ENCODE assay signal across 9 cellular contexts in genomic region chr3:120693439-120694172, GRCh38. TPM values are rescaled to one million over a fixed set of nuclear protein-coding genes. Genes with fewer than 3 reads are reported as not detected.
DNase-seq lines count a peak whose midpoint lies in the region; ATAC-seq, FAIRE-seq and TF ChIP-seq lines count a peak whose summit lies in the region.
"Had no signal": no experiment of that assay in that cellular context is flagged by ENCODE, and none has a peak within 500 bp of the region (broad histone marks: within the 10 kb centered on the region; RNA-seq: fewer than 3 reads in every experiment).

No MANE protein-coding gene starts in this region.

- no peak overlapping the region for H3K56ac ChIP-seq in H1 (replicated peaks; ENCODE audit: insufficient read length, low read depth, low read length)

- no peak overlapping the region for H2AK5ac ChIP-seq in H1 (ENCODE audit: low read depth, low read length)

- H3K9ac ChIP-seq in H1 (replicated peaks in 1 of 4; ENCODE audit: extremely low read depth in 1 of 4, low read depth in 3 of 4, low read length in 3 of 4), result no peak overlapping the region; a peak in 1 of 7 replicates

- no peak overlapping the region for H3K4ac ChIP-seq in H1 (replicated peaks; ENCODE audit: insufficient read length, low read depth, low read length)

- no peaks in the 10 kb centered on the region; the same call in 1 of the 2 replicates for H3K23me2 ChIP-seq in H1 (ENCODE audit: low read depth, low read length)

- no peaks in the 10 kb centered on the region for H3K36me3 ChIP-seq in H1 (ENCODE audit: control insufficient read depth in 2 of 4, insufficient read depth in 4 of 4, low read length in 3 of 4)

- no peak for ATAC-seq in GM18909 (IDR thresholded peaks at IDR 0.05; ENCODE audit: poor library complexity, unreplicated experiment)
- ATAC-seq: right cardiac atrium had no signal

- TF ChIP-seq RAD21 in H1 (IDR thresholded peaks at IDR 0.05 in 1 of 2, conservative IDR thresholded peaks at IDR 0.05 in 1 of 2; ENCODE audit: low read depth in 2 of 2, low read length in 2 of 2), result no peak

- H3K4me3 ChIP-seq in H1 (ENCODE audit: extremely low read depth in 1 of 4, insufficient read depth in 2 of 4, low read depth in 3 of 4, low read length in 4 of 4), result no peak overlapping the region

- no peak overlapping the region for H4K91ac ChIP-seq in H1 (replicated peaks; ENCODE audit: insufficient read length, low read length)

- no peaks in the 10 kb centered on the region for H3K79me2 ChIP-seq in H1 (ENCODE audit: control insufficient read depth in 1 of 2, insufficient read depth in 2 of 2, low read length in 2 of 2)

- TF ChIP-seq EP300 in H1 (IDR thresholded peaks at IDR 0.05; ENCODE audit: borderline replicate concordance in 1 of 2, low read depth in 2 of 2, low read length in 2 of 2), result no peak

- no peaks in the 10 kb centered on the region for H3K27me3 ChIP-seq in H1 (replicated peaks in 1 of 4; ENCODE audit: control insufficient read depth in 3 of 4, extremely low read depth in 1 of 4, insufficient read depth in 3 of 4, low read length in 3 of 4)

- no peak overlapping the region for H2AFZ ChIP-seq in H1 (ENCODE audit: low read length)

- no peak for TF ChIP-seq POLR2A in H1 (IDR thresholded peaks at IDR 0.05; ENCODE audit: control extremely low read depth in 1 of 2, low read depth in 2 of 2, low read length in 2 of 2)

- no peak overlapping the region for H4K5ac ChIP-seq in H1 (ENCODE audit: insufficient read length, low read depth, low read length)

- no peak overlapping the region for H3K14ac ChIP-seq in H1 (ENCODE audit: insufficient read length)

- H2BK20ac ChIP-seq in H1 (ENCODE audit: low read length), result no peak overlapping the region

- peaks cover 9% of the 10 kb centered on the region for H3K4me1 Mint-ChIP-seq in neural crest cell

- no peak overlapping the region for H3K4me2 ChIP-seq in H1 (ENCODE audit: insufficient read depth in 1 of 2, low read depth in 2 of 2, low read length in 2 of 2)

- POLR2A ChIA-PET in H1 (lab: Charles Lee; ENCODE audit: partially characterized antibody), result interaction anchor here (0.6 to 1.3 kb wide), 3 partner anchors 11 to 129 kb away, joined by 3 to 5 read pairs (median 3); partner anchors contain the start of gene HGD

- TF ChIP-seq CTCF in H1 (IDR thresholded peaks at IDR 0.05; ENCODE audit: control extremely low read depth in 1 of 3, insufficient read depth in 1 of 3, low read depth in 1 of 3, low read length in 3 of 3), result no peak
- no peak for TF ChIP-seq CTCF in neural crest cell (conservative IDR thresholded peaks at IDR 0.05)

- H3K27me3 Mint-ChIP-seq in neural crest cell (ENCODE audit: low read depth), result no peaks in the 10 kb centered on the region

- H2BK5ac ChIP-seq in H1 (ENCODE audit: low read depth, low read length), result no peak overlapping the region

- no peak overlapping the region for H2BK12ac ChIP-seq in H1 (ENCODE audit: low read depth, low read length)

- no peak overlapping the region for H3K18ac ChIP-seq in H1 (ENCODE audit: extremely low read depth, low read length)

- DNase-seq in ELR (ENCODE audit: low read depth), result peak; percentile 32
- peak; percentile 54 to 86 for DNase-seq in NCI-H2081 (lab: John Stamatoyannopoulos, UW)
- DNase-seq in H1 (ENCODE audit: low read depth in 1 of 2, low spot score in 2 of 2), result no peak
- no peak for DNase-seq in neural crest cell (ENCODE audit: low read depth, low spot score)
- DNase-seq in NCI-H1092 treated with DMSO at 0.1 percent for 48 hours (lab: John Stamatoyannopoulos, UW), result no peak
- DNase-seq in NCI-H2227 (lab: John Stamatoyannopoulos, UW; ENCODE audit: unreplicated experiment), result no peak
- no peak for DNase-seq in urothelium cell line (ENCODE audit: low spot score)
- DNase-seq: right cardiac atrium had no signal

- H4K8ac ChIP-seq in H1 (ENCODE audit: extremely low read depth, insufficient read depth, low read length), result no peak overlapping the region

- H3K9me3 ChIP-seq in H1 (ENCODE audit: insufficient read depth in 2 of 2, low read depth in 1 of 2, low read length in 1 of 2), result no peaks in the 10 kb centered on the region

- no peak overlapping the region for H3K4me3 Mint-ChIP-seq in neural crest cell

- H3K4me1 ChIP-seq in H1 (replicated peaks in 1 of 4; ENCODE audit: control insufficient read depth in 3 of 4, insufficient read depth in 4 of 4, low read length in 3 of 4), result peaks cover 2 to 7% (median 4%) of the 10 kb centered on the region in 4 experiments; a peak in 5 of 7 replicates

- no peaks in the 10 kb centered on the region for H3K9me3 Mint-ChIP-seq in neural crest cell

- H2BK120ac ChIP-seq in H1 (replicated peaks; ENCODE audit: low read depth, low read length), result no peak overlapping the region

- no peak overlapping the region; the same call in 1 of the 2 replicates for H3K27ac ChIP-seq in H1 (ENCODE audit: low read depth, low read length)

- no peak overlapping the region for H3K23ac ChIP-seq in H1 (ENCODE audit: insufficient read length)

- peak overlapping the region; percentile 58 for H3K27ac Mint-ChIP-seq in neural crest cell (ENCODE audit: unreplicated experiment)

- WGBS in H1 (ENCODE audit: extremely low coverage in 1 of 2, insufficient coverage in 1 of 2, insufficient read length in 1 of 2, insufficient replicate concordance in 2 of 2, low coverage in 1 of 2, low lambda C conversion rate in 2 of 2, missing lambda C conversion rate in 1 of 2), 2 experiments, result 92% methylated on average over 1 of the region's 1 CpG; no CpG with 5 or more reads in 1 of the 2 experiments

- no peaks in the 10 kb centered on the region for H3K79me1 ChIP-seq in H1 (ENCODE audit: low read depth, low read length)

- FAIRE-seq in H1 (lab: Jason Lieb, UNC) (no peak), urothelium cell line (lab: Jason Lieb, UNC) (no peak)

- CTCF ChIA-PET in H1 (lab: Charles Lee; ENCODE audit: partially characterized antibody), result interaction anchor here (1.2 kb wide), 1 partner anchor 126 kb away, joined by 3 read pairs; no protein-coding TSS in a partner anchor

- peaks cover 7% of the 10 kb centered on the region for H3K36me3 Mint-ChIP-seq in neural crest cell (ENCODE audit: low read depth)

- no peaks in the 10 kb centered on the region for H4K20me1 ChIP-seq in H1 (replicated peaks in 1 of 2; ENCODE audit: control insufficient read depth in 1 of 2, insufficient read depth in 2 of 2, low read length in 2 of 2)

- H2BK15ac ChIP-seq in H1 (ENCODE audit: low read length), result no peak overlapping the region

TF ChIP-seq in H1, 55 proteins besides CTCF, POLR2A, EP300 and RAD21:
- no peak for TF ChIP-seq EZH2 (IDR thresholded peaks at IDR 0.05; ENCODE audit: low read depth, low read length, severe bottlenecking)
- 0 out of 2 replicates have a peak, but pooled peaks have one; percentile 10 for TF ChIP-seq SRF (IDR thresholded peaks at IDR 0.05; ENCODE audit: low read depth, low read length)
- peak; percentile 81 for TF ChIP-seq MAFK (IDR thresholded peaks at IDR 0.05; ENCODE audit: low read depth, low read length)
- TF ChIP-seq HDAC6 (IDR thresholded peaks at IDR 0.05; ENCODE audit: low read depth, low read length), result no peak
- peak; percentile 76; the same call in 1 of the 2 replicates for TF ChIP-seq BACH1 (IDR thresholded peaks at IDR 0.05; ENCODE audit: low read length)

RNA-seq across cellular contexts. Expression of gene HGD, which starts 11.6 kb away (rescaled TPM):
- total RNA-seq in H1 (2021; fragmentation: NEBNext Ultra II Directional; extraction: Animal tissue kit (Norgen Biotek cat#: 25700)), result not detected in 2 replicates
- polyA plus RNA-seq in H1 (2011; rRNA removed), result 0.09 and 0.11 TPM in 2 replicates
- 0.41 TPM for polyA plus RNA-seq in H1 (2011; cell fraction: cytosol; rRNA removed)
- polyA plus RNA-seq in H1 (2011; cell fraction: nucleus; rRNA removed), result 0.21 TPM
- 0.42 to 0.57 TPM in 2 of 4 replicates, not detected in the others for polyA plus RNA-seq in H1 (2012, experiment 1 of 2)
- polyA plus RNA-seq in H1 (2012, experiment 2 of 2), result not detected
- 0.06 TPM for polyA plus RNA-seq in H1 (2013, experiment 1 of 2)
- not detected for polyA plus RNA-seq in H1 (2013, experiment 2 of 2)
- polyA minus RNA-seq in H1 (2011; rRNA and poly(A)+ RNA removed), result 1.0 and 1.1 TPM in 2 replicates
- not detected for polyA minus RNA-seq in H1 (2011; cell fraction: cytosol; rRNA and poly(A)+ RNA removed)
- polyA minus RNA-seq in H1 (2011; cell fraction: nucleus; rRNA and poly(A)+ RNA removed), result not detected
- total RNA-seq in neural crest cell, result 0.75 and 1.2 TPM in 2 replicates

RNA-seq across cellular contexts. Expression of gene RABL3, which starts 48.7 kb away (rescaled TPM):
- total RNA-seq in H1 (2021; fragmentation: NEBNext Ultra II Directional; extraction: Animal tissue kit (Norgen Biotek cat#: 25700)), result 18.5 and 19.2 TPM in 2 replicates
- 2.3 and 4.4 TPM in 2 replicates for polyA plus RNA-seq in H1 (2011; rRNA removed)
- 4.5 TPM for polyA plus RNA-seq in H1 (2011; cell fraction: cytosol; rRNA removed)
- polyA plus RNA-seq in H1 (2011; cell fraction: nucleus; rRNA removed), result 1.5 TPM
- 11.8 to 23.0 TPM (median 17.3 TPM) in 4 replicates for polyA plus RNA-seq in H1 (2012, experiment 1 of 2)
- 1.4 TPM for polyA plus RNA-seq in H1 (2012, experiment 2 of 2)
- 8.7 TPM for polyA plus RNA-seq in H1 (2013, experiment 1 of 2)
- 8.6 TPM for polyA plus RNA-seq in H1 (2013, experiment 2 of 2)
- polyA minus RNA-seq in H1 (2011; rRNA and poly(A)+ RNA removed), result 5.7 and 9.7 TPM in 2 replicates
- polyA minus RNA-seq in H1 (2011; cell fraction: cytosol; rRNA and poly(A)+ RNA removed), result 5.7 TPM
- 7.4 TPM for polyA minus RNA-seq in H1 (2011; cell fraction: nucleus; rRNA and poly(A)+ RNA removed)
- total RNA-seq in neural crest cell, result 16.5 and 17.8 TPM in 2 replicates

RNA-seq across cellular contexts. Expression of gene GTF2E1, which starts 48.9 kb away (rescaled TPM):
- total RNA-seq in H1 (2021; fragmentation: NEBNext Ultra II Directional; extraction: Animal tissue kit (Norgen Biotek cat#: 25700)), result 64.4 and 73.3 TPM in 2 replicates
- polyA plus RNA-seq in H1 (2011; rRNA removed), result 18.6 and 37.4 TPM in 2 replicates
- polyA plus RNA-seq in H1 (2011; cell fraction: cytosol; rRNA removed), result 34.9 TPM
- 11.7 TPM for polyA plus RNA-seq in H1 (2011; cell fraction: nucleus; rRNA removed)
- polyA plus RNA-seq in H1 (2012, experiment 1 of 2), result 56.4 to 77.0 TPM (median 64.7 TPM) in 4 replicates
- 14.5 TPM for polyA plus RNA-seq in H1 (2012, experiment 2 of 2)
- polyA plus RNA-seq in H1 (2013, experiment 1 of 2), result 47.4 TPM
- polyA plus RNA-seq in H1 (2013, experiment 2 of 2), result 48.1 TPM
- polyA minus RNA-seq in H1 (2011; rRNA and poly(A)+ RNA removed), result 39.1 and 86.5 TPM in 2 replicates
- 26.5 TPM for polyA minus RNA-seq in H1 (2011; cell fraction: cytosol; rRNA and poly(A)+ RNA removed)
- 22.7 TPM for polyA minus RNA-seq in H1 (2011; cell fraction: nucleus; rRNA and poly(A)+ RNA removed)
- 32.7 and 34.3 TPM in 2 replicates for total RNA-seq in neural crest cell

Comparison
In these comparisons a context has a peak if more than half of its experiments do, and no peak if none do; other contexts are left out.
1. DNase-seq: peak in ELR (single experiment) and NCI-H2081 (2 of 2); none in H1 (0 of 2), neural crest cell (single experiment), NCI-H1092 treated with DMSO at 0.1 percent for 48 hours (single experiment), NCI-H2227 (single experiment) and urothelium cell line (single experiment).